11 cellular contexts compared by ENCODE assay signal in the genomic region with DNA sequence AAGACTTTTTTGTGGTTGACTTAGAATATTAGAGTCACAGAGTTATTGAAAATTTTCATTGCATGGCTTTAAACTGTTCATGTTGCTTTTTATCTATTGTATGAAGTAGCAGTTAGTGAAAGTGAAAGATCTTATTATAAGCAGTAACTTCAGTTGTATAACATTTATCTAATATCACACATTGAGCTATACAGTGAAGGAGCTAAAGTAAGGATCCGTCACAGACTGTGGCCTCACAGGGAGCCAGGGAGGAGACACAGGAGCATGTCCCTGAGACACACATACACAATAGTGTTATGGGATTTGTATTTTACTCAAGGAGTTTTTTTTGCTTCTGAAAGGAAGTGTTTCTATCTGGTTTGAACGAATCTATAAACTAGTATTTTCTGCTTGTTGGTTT. TPM values are rescaled to one million over a fixed set of nuclear protein-coding genes. Genes with fewer than 3 reads are reported as not detected.
DNase-seq lines count a peak whose midpoint lies in the region; ATAC-seq and TF ChIP-seq lines count a peak whose summit lies in the region.
"Had no signal": no experiment of that assay in that cellular context is flagged by ENCODE, and none has a peak within 500 bp of the region (broad histone marks: within the 10 kb centered on the region; RNA-seq: fewer than 3 reads in every experiment).

No MANE protein-coding gene starts in this region.

- peak overlapping the region; percentile 5 to 61 (median 45) for H3K27ac ChIP-seq in right lobe of liver
- H3K27ac ChIP-seq: parathyroid adenoma had no signal

- H3K36me3 Mint-ChIP-seq in activated naive CD4-positive, alpha-beta T cell treated with anti-CD3 and anti-CD28 coated beads, Interleukin-2, amount 50 U/mL, for 24 hours, result peaks cover 10% of the 10 kb centered on the region
- H3K36me3 Mint-ChIP-seq in activated T-helper 1 cell treated with anti-CD3 and anti-CD28 coated beads, Interleukin-12 subunit alpha, Interleukin-12 subunit beta, Interleukin-2, Interleukin-4 antibody, amounts not matched to agents 30 ng/mL and 10 ng/mL and 1 ng/mL, durations not matched to agents 14 hours and 24 hours and 36 hours (ENCODE audit: low read depth), result peaks cover 53% of the 10 kb centered on the region

- H3K27me3 Mint-ChIP-seq in activated naive CD4-positive, alpha-beta T cell treated with anti-CD3 and anti-CD28 coated beads, Interleukin-2, amount 50 U/mL, for 24 hours, result no peaks in the 10 kb centered on the region
- no peaks in the 10 kb centered on the region for H3K27me3 Mint-ChIP-seq in activated T-helper 1 cell treated with anti-CD3 and anti-CD28 coated beads, Interleukin-12 subunit alpha, Interleukin-12 subunit beta, Interleukin-2, Interleukin-4 antibody, amounts not matched to agents 30 ng/mL and 10 ng/mL and 1 ng/mL, durations not matched to agents 14 hours and 24 hours and 36 hours (ENCODE audit: insufficient read depth)
- no peaks in the 10 kb centered on the region for H3K27me3 Mint-ChIP-seq in stimulated activated naive CD8-positive, alpha-beta T cell treated with anti-CD3 and anti-CD28 coated beads, Interleukin-15, amount 100 ng/mL, for 72 hours

- no peak overlapping the region for H3K4me3 ChIP-seq in right lobe of liver

- H3K9me3 ChIP-seq in right lobe of liver, result no peaks in the 10 kb centered on the region

- peak overlapping the region; percentile 79 for H3K4me3 Mint-ChIP-seq in activated naive CD4-positive, alpha-beta T cell treated with anti-CD3 and anti-CD28 coated beads, Interleukin-2, amount 50 U/mL, for 24 hours
- H3K4me3 Mint-ChIP-seq in activated T-helper 1 cell treated with anti-CD3 and anti-CD28 coated beads, Interleukin-12 subunit alpha, Interleukin-12 subunit beta, Interleukin-2, Interleukin-4 antibody, amounts not matched to agents 30 ng/mL and 10 ng/mL and 1 ng/mL, durations not matched to agents 14 hours and 24 hours and 36 hours, result peak overlapping the region; percentile 81
- no peak overlapping the region for H3K4me3 Mint-ChIP-seq in stimulated activated naive CD8-positive, alpha-beta T cell treated with anti-CD3 and anti-CD28 coated beads, Interleukin-15, amount 100 ng/mL, for 72 hours

- peak overlapping the region; percentile 96 for H3K27ac Mint-ChIP-seq in activated naive CD4-positive, alpha-beta T cell treated with anti-CD3 and anti-CD28 coated beads, Interleukin-2, amount 50 U/mL, for 24 hours
- peak overlapping the region; percentile 90 for H3K27ac Mint-ChIP-seq in activated T-helper 1 cell treated with anti-CD3 and anti-CD28 coated beads, Interleukin-12 subunit alpha, Interleukin-12 subunit beta, Interleukin-2, Interleukin-4 antibody, amounts not matched to agents 30 ng/mL and 10 ng/mL and 1 ng/mL, durations not matched to agents 14 hours and 24 hours and 36 hours
- peak overlapping the region; percentile 19 to 76 for H3K27ac Mint-ChIP-seq in stimulated activated naive CD8-positive, alpha-beta T cell treated with anti-CD3 and anti-CD28 coated beads, Interleukin-15, amount 100 ng/mL, for 72 hours

- H3K4me1 ChIP-seq in right lobe of liver, result no peaks in the 10 kb centered on the region
- H3K4me1 ChIP-seq: parathyroid adenoma had no signal

- ATAC-seq in right lobe of liver (peak in 1 of 4 donors; percentile 31), HG03039 (IDR thresholded peaks at IDR 0.05; ENCODE audit: unreplicated experiment) (no peak), GM21723 (IDR thresholded peaks at IDR 0.05; ENCODE audit: unreplicated experiment) (no peak)
- no peak for ATAC-seq in stimulated activated naive CD8-positive, alpha-beta T cell treated with anti-CD3 and anti-CD28 coated beads, Interleukin-15, amount 100 ng/mL, for 72 hours
- ATAC-seq: left lobe of liver, PC-3 had no signal

- no peaks in the 10 kb centered on the region for H3K27me3 ChIP-seq in right lobe of liver

- no peak for DNase-seq in activated naive CD4-positive, alpha-beta T cell (lab: John Stamatoyannopoulos, UW)
- no peak for DNase-seq in activated T-helper 1 cell treated with anti-CD3 and anti-CD28 coated beads, Interleukin-12 subunit alpha, Interleukin-12 subunit beta, Interleukin-2, Interleukin-4 antibody, amounts not matched to agents 30 ng/mL and 10 ng/mL and 1 ng/mL, durations not matched to agents 14 hours and 24 hours and 36 hours (ENCODE audit: low spot score)
- no peak for DNase-seq in right lobe of liver
- DNase-seq in stimulated activated naive CD8-positive, alpha-beta T cell treated with anti-CD3 and anti-CD28 coated beads, Interleukin-15, amount 100 ng/mL, for 72 hours, result no peak
- DNase-seq in activated effector memory CD4-positive, alpha-beta T cell treated with Interleukin-2 at 50 U/mL for 16 hours, result no peak
- DNase-seq: PC-3 had no signal

- H3K4me1 Mint-ChIP-seq in activated naive CD4-positive, alpha-beta T cell treated with anti-CD3 and anti-CD28 coated beads, Interleukin-2, amount 50 U/mL, for 24 hours, result peaks cover 36% of the 10 kb centered on the region
- peaks cover 70% of the 10 kb centered on the region for H3K4me1 Mint-ChIP-seq in activated T-helper 1 cell treated with anti-CD3 and anti-CD28 coated beads, Interleukin-12 subunit alpha, Interleukin-12 subunit beta, Interleukin-2, Interleukin-4 antibody, amounts not matched to agents 30 ng/mL and 10 ng/mL and 1 ng/mL, durations not matched to agents 14 hours and 24 hours and 36 hours (ENCODE audit: low read depth)
- H3K4me1 Mint-ChIP-seq in stimulated activated naive CD8-positive, alpha-beta T cell treated with anti-CD3 and anti-CD28 coated beads, Interleukin-15, amount 100 ng/mL, for 72 hours, result peaks cover 26% of the 10 kb centered on the region

- intact Hi-C loops in activated T-helper 1 cell treated with anti-CD3 and anti-CD28 coated beads, Interleukin-12 subunit alpha, Interleukin-12 subunit beta, Interleukin-2, Interleukin-4 antibody, amounts not matched to agents 30 ng/mL and 10 ng/mL and 1 ng/mL, durations not matched to agents 14 hours and 24 hours and 36 hours (cut with micrococcal nuclease), result loop anchor here (1.0 to 5.0 kb wide), 9 partner anchors 33 to 504 kb away; a partner anchor contains a TSS
- intact Hi-C loops in right lobe of liver (cut with DNase I), result no loop called here

- H3K9me3 Mint-ChIP-seq in activated naive CD4-positive, alpha-beta T cell treated with anti-CD3 and anti-CD28 coated beads, Interleukin-2, amount 50 U/mL, for 24 hours, result no peaks in the 10 kb centered on the region
- H3K9me3 Mint-ChIP-seq in activated T-helper 1 cell treated with anti-CD3 and anti-CD28 coated beads, Interleukin-12 subunit alpha, Interleukin-12 subunit beta, Interleukin-2, Interleukin-4 antibody, amounts not matched to agents 30 ng/mL and 10 ng/mL and 1 ng/mL, durations not matched to agents 14 hours and 24 hours and 36 hours, result no peaks in the 10 kb centered on the region
- no peaks in the 10 kb centered on the region for H3K9me3 Mint-ChIP-seq in stimulated activated naive CD8-positive, alpha-beta T cell treated with anti-CD3 and anti-CD28 coated beads, Interleukin-15, amount 100 ng/mL, for 72 hours

- no peak for TF ChIP-seq POLR2A in right lobe of liver (IDR thresholded peaks at IDR 0.05)

- TF ChIP-seq CTCF in right lobe of liver (IDR thresholded peaks at IDR 0.05), result no peak

- H3K36me3 ChIP-seq in right lobe of liver, result no peaks in the 10 kb centered on the region

- 75% methylated on average over 2 of the region's 2 CpGs for WGBS in right lobe of liver (ENCODE audit: insufficient coverage, low coverage, low lambda C conversion rate, missing lambda C conversion rate)

RNA-seq across cellular contexts. Expression of a gene that starts 34.0 kb away (rescaled TPM):
- 200 and 209 TPM in 2 replicates for total RNA-seq in activated T-helper 1 cell treated with anti-CD3 and anti-CD28 coated beads, Interleukin-12 subunit alpha, Interleukin-12 subunit beta, Interleukin-2, Interleukin-4 antibody, amounts not matched to agents 30 ng/mL and 10 ng/mL and 1 ng/mL, durations not matched to agents 14 hours and 24 hours and 36 hours
- 10 to 100 TPM in 1 of 6 experiments, 1 to 10 TPM in 5; 3.3 to 13.3 (median 7.1) TPM for total RNA-seq in right lobe of liver

Comparison
In these comparisons a context has a peak if more than half of its experiments do, and no peak if none do; other contexts are left out.
1. H3K4me3 Mint-ChIP-seq: peak in activated naive CD4-positive, alpha-beta T cell treated with anti-CD3 and anti-CD28 coated beads, Interleukin-2, amount 50 U/mL, for 24 hours (single experiment) and activated T-helper 1 cell treated with anti-CD3 and anti-CD28 coated beads, Interleukin-12 subunit alpha, Interleukin-12 subunit beta, Interleukin-2, Interleukin-4 antibody, amounts not matched to agents 30 ng/mL and 10 ng/mL and 1 ng/mL, durations not matched to agents 14 hours and 24 hours and 36 hours (single experiment); none in stimulated activated naive CD8-positive, alpha-beta T cell treated with anti-CD3 and anti-CD28 coated beads, Interleukin-15, amount 100 ng/mL, for 72 hours (0 of 2).
2. RNA of a gene that starts 34.0 kb away (total RNA-seq): 200 to 209 TPM in activated T-helper 1 cell treated with anti-CD3 and anti-CD28 coated beads, Interleukin-12 subunit alpha, Interleukin-12 subunit beta, Interleukin-2, Interleukin-4 antibody, amounts not matched to agents 30 ng/mL and 10 ng/mL and 1 ng/mL, durations not matched to agents 14 hours and 24 hours and 36 hours; 3.3 to 13.3 TPM in right lobe of liver; every median in the first group is over 10 times any median in the second.
3. Peak in every context shown above with its lines, with median percentiles within 50 percentile points of each other: H3K27ac Mint-ChIP-seq.